6 cellular contexts compared by ENCODE assay signal in the genomic region with DNA sequence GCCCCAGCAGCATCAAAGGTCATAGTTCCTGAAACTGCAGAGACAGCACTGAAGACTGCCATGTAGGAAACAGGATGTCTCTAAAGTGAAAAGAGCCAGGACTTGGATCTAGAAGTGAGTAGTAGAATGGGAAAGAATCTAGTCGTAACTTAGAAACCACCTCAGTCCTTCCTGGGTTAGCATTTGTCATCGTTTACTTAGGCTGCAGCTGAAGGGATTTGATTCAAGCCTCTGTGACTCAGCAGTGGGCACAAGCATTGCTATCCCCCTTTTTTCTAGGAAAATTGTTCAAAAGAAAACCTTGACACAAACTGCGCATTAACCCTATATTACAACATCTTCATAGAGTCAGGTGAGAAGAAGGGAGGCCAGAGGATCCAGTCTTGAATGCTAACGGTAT. TPM values are rescaled to one million over a fixed set of nuclear protein-coding genes. Genes with fewer than 3 reads are reported as not detected.
"Had no signal": no experiment of that assay in that cellular context is flagged by ENCODE, and none has a peak within 500 bp of the region (broad histone marks: within the 10 kb centered on the region; RNA-seq: fewer than 3 reads in every experiment).

No MANE protein-coding gene starts in this region.

RNA-seq across cellular contexts. Expression of gene FCGR1A, which starts 11.8 kb away (rescaled TPM):
- total RNA-seq: dermis blood vessel endothelial cell, endothelial cell of umbilical vein, mesothelial cell of epicardium, neural crest cell, pulmonary artery endothelial cell, smooth muscle cell had no signal
